ENCODE assay signal across 17 cellular contexts in genomic region chr7:23210502-23210901, GRCh38.
"Had no signal": no experiment of that assay in that cellular context is flagged by ENCODE, and none has a peak within 500 bp of the region (broad histone marks: within the 10 kb centered on the region; RNA-seq: fewer than 3 reads in every experiment).

No MANE protein-coding gene starts in this region.

- DNase-seq: activated CD4-positive, alpha-beta T cell treated with anti-CD3 and anti-CD28 coated beads for 36 hours; activated CD4-positive, alpha-beta T cell treated with anti-CD3 and anti-CD28 coated beads, Interleukin-2, amount 50 U/mL, for 48 hours; activated gamma-delta T cell treated with Interleukin-2 at 50 U/mL for 16 hours; dermis blood vessel endothelial cell; effector memory CD8-positive, alpha-beta T cell; pancreas; sigmoid colon; stimulated activated CD4-positive, alpha-beta T cell treated with anti-CD3 and anti-CD28 coated beads, Interleukin-4, amount 100 ng/mL, for 24 hours; testis had no signal

- ATAC-seq: activated CD4-positive, alpha-beta T cell treated with anti-CD3 and anti-CD28 coated beads for 36 hours; effector memory CD8-positive, alpha-beta T cell; WTC11 had no signal

- H3K27ac ChIP-seq: cardiac muscle cell, neural progenitor cell, pancreas, sigmoid colon, testis had no signal

- H3K4me3 Mint-ChIP-seq: activated CD4-positive, alpha-beta T cell treated with anti-CD3 and anti-CD28 coated beads for 36 hours; activated naive CD8-positive, alpha-beta T cell; activated T-helper 1 cell treated with anti-CD3 and anti-CD28 coated beads, Interleukin-12 subunit alpha, Interleukin-12 subunit beta, Interleukin-2, Interleukin-4 antibody, amounts not matched to agents 30 ng/mL and 10 ng/mL and 1 ng/mL, durations not matched to agents 14 hours and 24 hours and 36 hours; effector memory CD8-positive, alpha-beta T cell; memory B cell; neural progenitor cell; stimulated activated memory B cell treated with anti-CD40 and anti-IgM and Interleukin-4, amounts not matched to agents 10 μg/mL and 1 μg/mL and 100 μg/mL, for 72 hours; WTC11 had no signal

- H3K4me1 ChIP-seq: neural progenitor cell, pancreas had no signal

- H3K4me3 ChIP-seq: cardiac muscle cell, neural progenitor cell, pancreas, sigmoid colon, testis, upper lobe of left lung had no signal

- H3K4me1 Mint-ChIP-seq: neural progenitor cell had no signal

- H3K36me3 Mint-ChIP-seq: memory B cell; stimulated activated memory B cell treated with anti-CD40 and anti-IgM and Interleukin-4, amounts not matched to agents 10 μg/mL and 1 μg/mL and 100 μg/mL, for 72 hours; WTC11 had no signal

- H3K36me3 ChIP-seq: neural progenitor cell, pancreas, sigmoid colon, upper lobe of left lung had no signal

- H3K27me3 ChIP-seq: cardiac muscle cell, neural progenitor cell, pancreas, testis, upper lobe of left lung had no signal

- H3K9me3 ChIP-seq: pancreas, sigmoid colon, testis, upper lobe of left lung had no signal

- H3K27ac Mint-ChIP-seq: activated CD4-positive, alpha-beta T cell treated with anti-CD3 and anti-CD28 coated beads for 36 hours; activated naive CD8-positive, alpha-beta T cell; activated T-helper 1 cell treated with anti-CD3 and anti-CD28 coated beads, Interleukin-12 subunit alpha, Interleukin-12 subunit beta, Interleukin-2, Interleukin-4 antibody, amounts not matched to agents 30 ng/mL and 10 ng/mL and 1 ng/mL, durations not matched to agents 14 hours and 24 hours and 36 hours; effector memory CD8-positive, alpha-beta T cell; memory B cell; neural progenitor cell; stimulated activated memory B cell treated with anti-CD40 and anti-IgM and Interleukin-4, amounts not matched to agents 10 μg/mL and 1 μg/mL and 100 μg/mL, for 72 hours; WTC11 had no signal

- H3K9me3 Mint-ChIP-seq: activated T-helper 1 cell treated with anti-CD3 and anti-CD28 coated beads, Interleukin-12 subunit alpha, Interleukin-12 subunit beta, Interleukin-2, Interleukin-4 antibody, amounts not matched to agents 30 ng/mL and 10 ng/mL and 1 ng/mL, durations not matched to agents 14 hours and 24 hours and 36 hours; effector memory CD8-positive, alpha-beta T cell; memory B cell; neural progenitor cell; stimulated activated memory B cell treated with anti-CD40 and anti-IgM and Interleukin-4, amounts not matched to agents 10 μg/mL and 1 μg/mL and 100 μg/mL, for 72 hours; WTC11 had no signal
